In the genomic region with DNA sequence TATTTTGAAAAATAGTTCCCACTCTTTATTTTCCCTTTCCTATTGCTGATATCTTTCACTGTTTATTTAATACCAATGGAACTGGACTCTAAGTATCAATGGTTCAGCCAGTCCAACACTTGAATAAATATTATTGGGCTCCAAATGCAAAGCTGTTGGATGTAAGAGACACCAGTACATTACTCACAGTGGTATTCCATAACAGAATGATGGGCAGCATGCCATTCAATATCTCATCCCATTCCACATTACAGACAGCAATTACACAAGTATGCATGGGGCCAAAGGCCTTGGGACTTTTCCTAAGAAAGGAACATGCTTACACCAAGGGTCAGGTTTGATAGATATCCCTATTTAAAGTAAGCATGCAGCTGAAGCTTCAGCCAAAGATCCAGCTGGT, we compare ENCODE assay signal across 16 cellular contexts.
DNase-seq lines count a peak whose midpoint lies in the region; ATAC-seq, FAIRE-seq and TF ChIP-seq lines count a peak whose summit lies in the region.
"Had no signal": no experiment of that assay in that cellular context is flagged by ENCODE, and none has a peak within 500 bp of the region (broad histone marks: within the 10 kb centered on the region; RNA-seq: fewer than 3 reads in every experiment).

No MANE protein-coding gene starts in this region.

- H3K9me3 ChIP-seq in ovary: no peaks in the 10 kb centered on the region
- no peaks in the 10 kb centered on the region for H3K9me3 ChIP-seq in MM.1S (replicated peaks; ENCODE audit: insufficient read depth, low read length)
- H3K9me3 ChIP-seq: esophagus muscularis mucosa had no signal

- peak; percentile 33 for FAIRE-seq in HTR-8/SVneo (lab: Jason Lieb, UNC)

- H3K4me3 ChIP-seq in cardiac fibroblast (replicated peaks in 1 of 2; ENCODE audit: low read depth in 2 of 2, low read length in 2 of 2) (no peak overlapping the region), ovary (no peak overlapping the region), MM.1S (ENCODE audit: low read length) (no peak overlapping the region)
- H3K4me3 ChIP-seq: esophagus muscularis mucosa had no signal

- no peaks in the 10 kb centered on the region for H3K36me3 ChIP-seq in ovary
- H3K36me3 ChIP-seq in MM.1S (replicated peaks; ENCODE audit: insufficient read depth, low read length): no peaks in the 10 kb centered on the region
- H3K36me3 ChIP-seq: esophagus muscularis mucosa had no signal

- intact Hi-C loops in ovary (cut with DNase I): no loop called here

- no peaks in the 10 kb centered on the region for H4K20me1 ChIP-seq in MM.1S (ENCODE audit: insufficient read depth, low read length)

- no peak for TF ChIP-seq EP300 in ovary (IDR thresholded peaks at IDR 0.05)

- no peaks in the 10 kb centered on the region for H3K27me3 ChIP-seq in ovary
- H3K27me3 ChIP-seq in MM.1S (replicated peaks; ENCODE audit: insufficient read depth, low read length): no peaks in the 10 kb centered on the region
- H3K27me3 ChIP-seq: esophagus muscularis mucosa had no signal

- no peak overlapping the region for H3K4me2 ChIP-seq in MM.1S (ENCODE audit: low read depth, low read length)

- H2AFZ ChIP-seq in MM.1S (ENCODE audit: low read length): no peak overlapping the region

- peaks cover 8% of the 10 kb centered on the region for H3K4me1 ChIP-seq in ovary (ENCODE audit: insufficient read depth)
- H3K4me1 ChIP-seq in MM.1S (ENCODE audit: low read length): 0 out of 2 replicates have a peak, but pooled peaks cover under 1% of the 10 kb centered on the region

- TF ChIP-seq CTCF in cardiac fibroblast (IDR thresholded peaks at IDR 0.05; ENCODE audit: low read depth, low read length) (no peak), ovary (IDR thresholded peaks at IDR 0.05) (no peak), MM.1S (IDR thresholded peaks at IDR 0.05; ENCODE audit: low read length) (no peak)

- no peak for ATAC-seq in GM21360 (IDR thresholded peaks at IDR 0.05; ENCODE audit: unreplicated experiment)

- no peaks in the 10 kb centered on the region for H3K9me2 ChIP-seq in MM.1S (replicated peaks; ENCODE audit: insufficient read depth, low read length)

- H3K27ac ChIP-seq in ovary (no peak overlapping the region), MM.1S (ENCODE audit: low read length) (no peak overlapping the region)
- H3K27ac ChIP-seq: esophagus muscularis mucosa had no signal

- H3K79me2 ChIP-seq in MM.1S (ENCODE audit: low read length): no peaks in the 10 kb centered on the region

- DNase-seq in AG20443 (ENCODE audit: low spot score) (peak; percentile 54), HTR-8/SVneo (ENCODE audit: insufficient read length, low spot score) (peak; percentile 19), cardiac fibroblast (ENCODE audit: low read depth in 2 of 2) (peak; percentile 39 to 60), kidney tubule cell (ENCODE audit: low spot score) (peak; percentile 36), ovary (no peak), MM.1S (no peak)
- no peak for DNase-seq in stimulated activated naive CD4-positive, alpha-beta T cell treated with Interleukin-2 at 50 U/mL for 16 hours (lab: John Stamatoyannopoulos, UW)
- DNase-seq: activated CD4-positive, CD25-positive, alpha-beta regulatory T cell treated with anti-CD3 and anti-CD28 coated beads, Interleukin-2, amount 50 U/mL, for 72 hours; activated CD8-positive, alpha-beta memory T cell treated with anti-CD3 and anti-CD28 coated beads, Interleukin-2, amount 50 U/mL, for 4 hours; activated naive CD4-positive, alpha-beta T cell treated with anti-CD3 and anti-CD28 coated beads, Interleukin-2, amount 10 ng/mL, durations not matched to agents 7 days and 5 days; AML-193; NCI-H2081 treated with DMSO at 0.1 percent for 48 hours; RPMI8226; T-helper 2 cell had no signal

- H3K9ac ChIP-seq in MM.1S (ENCODE audit: low read length): no peak overlapping the region

- H3F3A ChIP-seq in MM.1S (ENCODE audit: insufficient read depth, low read length): no peaks in the 10 kb centered on the region

- TF ChIP-seq POLR2A in ovary (IDR thresholded peaks at IDR 0.05): no peak

Comparison
In these comparisons a context has a peak if more than half of its experiments do, and no peak if none do; other contexts are left out.
1. DNase-seq: peak in AG20443 (single experiment), HTR-8/SVneo (single experiment), cardiac fibroblast (2 of 2) and kidney tubule cell (single experiment); none in stimulated activated naive CD4-positive, alpha-beta T cell treated with Interleukin-2 at 50 U/mL for 16 hours (single experiment), ovary (0 of 5) and MM.1S (single experiment).